In the genomic region with DNA sequence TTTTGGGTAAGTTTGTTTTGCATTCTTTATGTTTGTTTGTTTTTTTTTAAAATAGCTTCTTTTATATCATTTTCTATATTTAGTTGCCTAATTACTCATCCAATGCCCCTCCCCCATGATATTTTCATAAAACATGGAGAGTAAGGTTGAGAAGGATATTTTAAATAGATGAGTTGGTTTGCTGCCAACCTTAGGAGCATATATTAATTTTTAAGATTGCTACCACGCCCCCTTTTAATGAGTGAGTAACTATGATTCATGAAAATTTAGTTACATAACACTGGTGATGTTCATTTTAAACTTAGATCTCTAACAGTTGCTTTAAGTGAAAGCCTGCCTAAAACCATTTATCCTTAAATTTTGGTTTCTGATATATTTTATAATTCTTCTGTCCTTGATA, we compare ENCODE assay signal across 14 cellular contexts. TPM values are rescaled to one million over a fixed set of nuclear protein-coding genes. Genes with fewer than 3 reads are reported as not detected.
DNase-seq lines count a peak whose midpoint lies in the region; ATAC-seq and TF ChIP-seq lines count a peak whose summit lies in the region.
"Had no signal": no experiment of that assay in that cellular context is flagged by ENCODE, and none has a peak within 500 bp of the region (broad histone marks: within the 10 kb centered on the region; RNA-seq: fewer than 3 reads in every experiment).

No MANE protein-coding gene starts in this region.

- CTCF ChIA-PET in CD8-positive, alpha-beta T cell (lab: Charles Lee), result interaction anchor here (0.6 kb wide), 1 partner anchor 1158 kb away, joined by 3 read pairs; no protein-coding TSS in a partner anchor
- CTCF ChIA-PET in HEK293 (lab: Yijun Ruan, JAX), result no interaction called here

- in situ Hi-C loops in G401 (cut with HindIII; ENCODE audit: low sequenced_read_pairs), result no loop called here

- H3K4me3 Mint-ChIP-seq in CD8-positive, alpha-beta T cell, result no peak overlapping the region
- peak overlapping the region; percentile 3 for H3K4me3 Mint-ChIP-seq in activated naive CD8-positive, alpha-beta T cell treated with anti-CD3 and anti-CD28 coated beads for 36 hours
- H3K4me3 Mint-ChIP-seq: H9 had no signal

- intact Hi-C loops in CD8-positive, alpha-beta T cell (cut with DNase I, micrococcal nuclease), result no loop called here

- H3K36me3 ChIP-seq in CD8-positive, alpha-beta T cell (ENCODE audit: insufficient read depth, low read length), result peaks cover 36% of the 10 kb centered on the region
- H3K36me3 ChIP-seq in HEK293 (ENCODE audit: control insufficient read depth in 2 of 2, insufficient read depth in 1 of 2, low read length in 2 of 2), result peaks cover 28 to 81% of the 10 kb centered on the region in 2 experiments

- no peak for DNase-seq in CD8-positive, alpha-beta T cell
- no peak for DNase-seq in activated naive CD8-positive, alpha-beta T cell treated with anti-CD3 and anti-CD28 coated beads for 36 hours
- peak; percentile 28 for DNase-seq in iris pigment epithelial cell (ENCODE audit: low read depth)
- no peak for DNase-seq in G401 (ENCODE audit: low spot score)
- no peak for DNase-seq in NCI-H446 (lab: John Stamatoyannopoulos, UW)
- DNase-seq: activated gamma-delta T cell, esophagus squamous epithelium, H9, MM.1S, NCI-H2107, spleen, testis had no signal

- no peaks in the 10 kb centered on the region for H3K27me3 Mint-ChIP-seq in CD8-positive, alpha-beta T cell (ENCODE audit: low read depth)
- H3K27me3 Mint-ChIP-seq in activated naive CD8-positive, alpha-beta T cell treated with anti-CD3 and anti-CD28 coated beads for 36 hours, result no peaks in the 10 kb centered on the region

- H3K9me3 Mint-ChIP-seq in CD8-positive, alpha-beta T cell, result no peaks in the 10 kb centered on the region
- no peaks in the 10 kb centered on the region for H3K9me3 Mint-ChIP-seq in activated naive CD8-positive, alpha-beta T cell treated with anti-CD3 and anti-CD28 coated beads for 36 hours
- H3K9me3 Mint-ChIP-seq: H9 had no signal

- POLR2A ChIA-PET in CD8-positive, alpha-beta T cell (lab: Charles Lee), result no interaction called here
- POLR2A ChIA-PET in HEK293 (lab: Yijun Ruan, JAX), result no interaction called here

- no peak overlapping the region for H3K27ac ChIP-seq in CD8-positive, alpha-beta T cell (ENCODE audit: low read depth, low read length)
- H3K27ac ChIP-seq in HEK293 (ENCODE audit: extremely low read depth, low read depth, low read length), result no peak overlapping the region
- H3K27ac ChIP-seq: testis had no signal

- H3K4me3 ChIP-seq in CD8-positive, alpha-beta T cell (ENCODE audit: low read depth, low read length), result no peak overlapping the region
- H3K4me3 ChIP-seq in HEK293 (ENCODE audit: low read depth, low read length), result no peak overlapping the region
- H3K4me3 ChIP-seq: esophagus squamous epithelium, spleen, testis had no signal

- peaks cover 18% of the 10 kb centered on the region for H3K4me1 Mint-ChIP-seq in CD8-positive, alpha-beta T cell (ENCODE audit: low read depth)
- peaks cover 37% of the 10 kb centered on the region for H3K4me1 Mint-ChIP-seq in activated naive CD8-positive, alpha-beta T cell treated with anti-CD3 and anti-CD28 coated beads for 36 hours
- H3K4me1 Mint-ChIP-seq: H9 had no signal

- H3K27ac Mint-ChIP-seq in CD8-positive, alpha-beta T cell, result peak overlapping the region; percentile 72
- peak overlapping the region; percentile 88 for H3K27ac Mint-ChIP-seq in activated naive CD8-positive, alpha-beta T cell treated with anti-CD3 and anti-CD28 coated beads for 36 hours

- peaks cover 21% of the 10 kb centered on the region for H3K4me1 ChIP-seq in CD8-positive, alpha-beta T cell (ENCODE audit: insufficient read depth, low read length)
- no peaks in the 10 kb centered on the region for H3K4me1 ChIP-seq in HEK293 (ENCODE audit: control insufficient read depth, insufficient read depth, low read length)
- H3K4me1 ChIP-seq: testis had no signal

- no peak for ATAC-seq in CD8-positive, alpha-beta T cell
- ATAC-seq in GM19324 (IDR thresholded peaks at IDR 0.05; ENCODE audit: low FRiP score, unreplicated experiment), result no peak

- peaks cover 74% of the 10 kb centered on the region for H3K36me3 Mint-ChIP-seq in CD8-positive, alpha-beta T cell
- H3K36me3 Mint-ChIP-seq in activated naive CD8-positive, alpha-beta T cell treated with anti-CD3 and anti-CD28 coated beads for 36 hours, result peaks cover 31% of the 10 kb centered on the region

- H3K9me3 ChIP-seq in CD8-positive, alpha-beta T cell (ENCODE audit: low read length), result no peaks in the 10 kb centered on the region
- H3K9me3 ChIP-seq in HEK293 (ENCODE audit: control insufficient read depth, insufficient read depth, low read depth, low read length), result no peaks in the 10 kb centered on the region
- H3K9me3 ChIP-seq: esophagus squamous epithelium, spleen, testis had no signal

- no peaks in the 10 kb centered on the region for H3K27me3 ChIP-seq in CD8-positive, alpha-beta T cell (ENCODE audit: insufficient read depth, low read length)
- H3K27me3 ChIP-seq: esophagus squamous epithelium, spleen, testis had no signal

- TF ChIP-seq CTCF in CD8-positive, alpha-beta T cell (IDR thresholded peaks at IDR 0.05), result no peak
- TF ChIP-seq CTCF in HEK293 (tag by site-specific recombination; IDR thresholded peaks at IDR 0.05), result no peak

TF ChIP-seq in HEK293, 187 proteins besides CTCF, POLR2A, EP300 and RAD21:
- 0 out of 2 replicates have a peak, but pooled peaks have one; percentile 22 for TF ChIP-seq KLF10 (tag by site-specific recombination; IDR thresholded peaks at IDR 0.05)
- no peak for TF ChIP-seq ZBTB11 (tag by site-specific recombination; conservative IDR thresholded peaks at IDR 0.05; ENCODE audit: low read depth)
- TF ChIP-seq ZNF701 (tag by site-specific recombination; IDR thresholded peaks at IDR 0.05), result no peak

RNA-seq across cellular contexts. Expression of gene TMEM50A, which starts 18.7 kb away (rescaled TPM):
- 100 to 1,000 TPM; 103 to 118 TPM for total RNA-seq in CD8-positive, alpha-beta T cell
- 100 to 1,000 TPM in 1 of 2 experiments, 10 to 100 TPM in 1; 89.9 to 101 TPM for total RNA-seq in activated naive CD8-positive, alpha-beta T cell treated with anti-CD3 and anti-CD28 coated beads for 36 hours
- 57.8 and 68.8 TPM in 2 replicates for total RNA-seq in G401 (2014; rRNA removed; shearing (Covaris generic))
